ENCODE assay signal across 1 cellular context in genomic region chr10:5560142-5560843, GRCh38.
A peak's percentile ranks its signal among the peaks of the same experiment; 100 is the strongest.
TF ChIP-seq lines count a peak whose summit lies in the region.

No MANE protein-coding gene starts in this region.

TF ChIP-seq in K562, 482 proteins besides CTCF, POLR2A, EP300 and RAD21 (continued from another document):
- TF ChIP-seq MGA (IDR thresholded peaks at IDR 0.05) (no peak), ZNF311 (CRISPR knock-in tag; IDR thresholded peaks at IDR 0.05) (0 out of 2 replicates have a peak, but pooled peaks have one; percentile 69), TSHZ1 (CRISPR knock-in tag; IDR thresholded peaks at IDR 0.05) (no peak), TBP (optimal IDR thresholded peaks at IDR 0.05; ENCODE audit: low read depth, low read length) (no peak), SNRNP70 (optimal IDR thresholded peaks at IDR 0.05; ENCODE audit: low read depth, low read length) (no peak), ZBTB49 (CRISPR knock-in tag; IDR thresholded peaks at IDR 0.05; ENCODE audit: borderline replicate concordance) (no peak), DNMT1 (IDR thresholded peaks at IDR 0.05) (no peak), HDAC1 (IDR thresholded peaks at IDR 0.05) (peak in 1 of 2 experiments; percentile 62; a peak in 1 of 4 replicates), KDM4B (IDR thresholded peaks at IDR 0.05; ENCODE audit: borderline replicate concordance in 2 of 2, low read depth in 1 of 2) (no peak), TCF15 (CRISPR knock-in tag; IDR thresholded peaks at IDR 0.05) (no peak), ZBTB9 (CRISPR knock-in tag; IDR thresholded peaks at IDR 0.05) (no peak), FOXP4 (CRISPR knock-in tag; IDR thresholded peaks at IDR 0.05; ENCODE audit: borderline replicate concordance) (no peak), SP1 (CRISPR knock-in tag; IDR thresholded peaks at IDR 0.05) (no peak), TAL1 (IDR thresholded peaks at IDR 0.05) (peak; percentile 10; the same call in 1 of the 2 replicates), ZNF3 (CRISPR knock-in tag; IDR thresholded peaks at IDR 0.05) (no peak), ZNF77 (CRISPR knock-in tag; IDR thresholded peaks at IDR 0.05) (no peak)
